ENCODE assay signal across 9 cellular contexts in the genomic region with DNA sequence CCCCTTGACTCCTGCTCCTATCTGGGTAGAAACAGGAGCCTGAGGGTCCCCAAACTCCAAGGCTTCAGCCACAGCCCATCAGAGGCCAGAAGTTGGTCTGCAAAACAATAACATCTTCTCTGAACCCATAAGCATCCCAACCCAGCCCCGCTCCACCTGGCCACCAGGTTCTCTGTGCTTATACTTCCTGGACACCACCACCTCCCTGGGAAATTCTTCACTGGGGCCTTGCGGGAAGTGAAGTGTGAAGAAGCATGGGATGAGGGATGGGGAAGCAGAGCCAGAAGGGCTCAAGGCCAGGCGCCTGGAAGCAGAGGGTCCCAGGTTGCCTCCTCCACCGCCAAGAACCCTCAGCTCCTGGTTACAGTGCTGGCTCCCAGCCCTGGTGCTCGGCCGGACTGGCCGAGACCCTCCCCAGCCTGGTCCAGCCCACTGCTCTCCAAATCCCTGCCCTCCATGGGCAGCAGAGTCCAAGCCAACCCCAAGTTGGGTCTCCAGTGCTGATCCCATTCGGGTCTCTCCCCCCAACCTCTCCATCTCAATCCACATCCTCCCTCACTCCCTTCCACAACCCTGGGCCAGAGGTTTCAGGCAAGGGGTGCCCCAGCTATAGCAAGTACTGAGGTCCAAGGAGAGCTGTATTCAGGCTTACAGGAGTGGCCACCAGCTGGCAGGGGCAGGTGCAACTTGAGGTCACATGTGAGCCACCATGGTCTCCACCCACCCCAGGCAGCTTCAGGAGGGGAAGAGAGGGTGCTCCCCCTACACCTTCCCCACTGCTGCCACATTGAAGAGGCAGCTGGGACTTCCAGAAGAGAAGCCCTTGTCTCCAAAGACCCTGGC.
DNase-seq lines count a peak whose midpoint lies in the region; ATAC-seq and TF ChIP-seq lines count a peak whose summit lies in the region.
"Had no signal": no experiment of that assay in that cellular context is flagged by ENCODE, and none has a peak within 500 bp of the region (broad histone marks: within the 10 kb centered on the region; RNA-seq: fewer than 3 reads in every experiment).

No MANE protein-coding gene starts in this region.

- TF ChIP-seq EP300 in stomach (IDR thresholded peaks at IDR 0.05) = no peak

- H4K20me1 ChIP-seq in GM23248 (ENCODE audit: insufficient read depth) = no peaks in the 10 kb centered on the region

- WGBS in GM23248 (ENCODE audit: low coverage in 1 of 2, low lambda C conversion rate in 2 of 2, missing lambda C conversion rate in 2 of 2), 2 experiments = 82 to 83% methylated on average over 8 of the region's 8 CpGs
- WGBS in right lobe of liver (ENCODE audit: insufficient coverage, low coverage, low lambda C conversion rate, missing lambda C conversion rate) = 25% methylated on average over 5 of the region's 8 CpGs
- 54 to 83% (median 73%) methylated on average over 5 to 8 of the region's 8 CpGs for WGBS in stomach, 5 donors

- H3K4me1 ChIP-seq in GM23248 (ENCODE audit: insufficient read depth) (peaks cover 53% of the 10 kb centered on the region), right lobe of liver (peaks cover 0 to 62% (median 27%) of the 10 kb centered on the region in 4 donors), stomach (peaks cover 29 to 96% (median 78%) of the 10 kb centered on the region in 4 donors)

- H3K4me3 ChIP-seq in GM23248 (peak overlapping the region; percentile 79), right lobe of liver (peak overlapping the region; percentile 82 to 98 (median 97)), stomach (peak overlapping the region; percentile 55 to 67 (median 61))

- H3K4me2 ChIP-seq in GM23248 (ENCODE audit: unreplicated experiment) = peak overlapping the region; percentile 86

- H3K9ac ChIP-seq in GM23248 = peak overlapping the region; percentile 76

- intact Hi-C loops in right lobe of liver (cut with DNase I) (no loop called here), stomach (cut with DNase I; ENCODE audit: low total_unique reads) (no loop called here)

- H3K9me2 ChIP-seq in GM23248 (ENCODE audit: insufficient read depth) = no peaks in the 10 kb centered on the region

- H3K27me3 ChIP-seq in GM23248 (replicated peaks; ENCODE audit: insufficient read depth) (no peaks in the 10 kb centered on the region), right lobe of liver (no peaks in the 10 kb centered on the region), stomach (no peaks in the 10 kb centered on the region)

- TF ChIP-seq CTCF in right lobe of liver (IDR thresholded peaks at IDR 0.05) (no peak), stomach (IDR thresholded peaks at IDR 0.05) (no peak)

- 0 out of 2 replicates have a peak overlapping the region, but pooled peaks have one; percentile 2 for H3K27ac ChIP-seq in GM23248
- H3K27ac ChIP-seq in caudate nucleus (ENCODE audit: low read depth, low read length) = peak overlapping the region; percentile 70
- H3K27ac ChIP-seq in right lobe of liver = peak overlapping the region; percentile 85 to 97 (median 90)
- peak overlapping the region; percentile 55 to 92 (median 92) for H3K27ac ChIP-seq in stomach

- in situ Hi-C loops in GM23248 (cut with MboI) = no loop called here

- TF ChIP-seq POLR2A in right lobe of liver (IDR thresholded peaks at IDR 0.05) (no peak), stomach (IDR thresholded peaks at IDR 0.05) (no peak)

- H2AFZ ChIP-seq in GM23248 = no peak overlapping the region

- peaks cover 37% of the 10 kb centered on the region for H3F3A ChIP-seq in GM23248 (ENCODE audit: insufficient read depth)

- DNase-seq in GM23248 = no peak
- DNase-seq in caudate nucleus (lab: John Stamatoyannopoulos, UW) = no peak
- no peak for DNase-seq in right lobe of liver
- DNase-seq in stomach = no peak
- no peak for DNase-seq in mesenteric fat pad (ENCODE audit: low spot score)
- no peak for DNase-seq in cerebellar cortex (ENCODE audit: low spot score)
- DNase-seq in effector CD4-positive, alpha-beta T cell = no peak
- DNase-seq: NCI-H226 had no signal

- no peaks in the 10 kb centered on the region for H3K9me3 ChIP-seq in GM23248 (ENCODE audit: low read depth)
- no peaks in the 10 kb centered on the region for H3K9me3 ChIP-seq in right lobe of liver
- H3K9me3 ChIP-seq in stomach = no peaks in the 10 kb centered on the region

- H3K36me3 ChIP-seq in GM23248 (ENCODE audit: low read depth) (no peaks in the 10 kb centered on the region), right lobe of liver (no peaks in the 10 kb centered on the region), stomach (peaks cover 0 to 9% (median 0%) of the 10 kb centered on the region in 4 donors)

- ATAC-seq in right lobe of liver = peak in 3 of 4 donors; percentile 4 to 14 (median 4)
- ATAC-seq in HG03159 (IDR thresholded peaks at IDR 0.05; ENCODE audit: unreplicated experiment) = no peak

- H3K79me2 ChIP-seq in GM23248 (ENCODE audit: insufficient read depth) = peaks cover 100% of the 10 kb centered on the region

Comparison
In these comparisons a context has a peak if more than half of its experiments do, and no peak if none do; other contexts are left out.
1. H3K27ac ChIP-seq: peak in every context shown above with its lines; median percentile 92 in stomach; 90 in right lobe of liver; 70 in caudate nucleus; 2 in GM23248.